Comparison of ENCODE assay signal across 8 cellular contexts in the genomic region with DNA sequence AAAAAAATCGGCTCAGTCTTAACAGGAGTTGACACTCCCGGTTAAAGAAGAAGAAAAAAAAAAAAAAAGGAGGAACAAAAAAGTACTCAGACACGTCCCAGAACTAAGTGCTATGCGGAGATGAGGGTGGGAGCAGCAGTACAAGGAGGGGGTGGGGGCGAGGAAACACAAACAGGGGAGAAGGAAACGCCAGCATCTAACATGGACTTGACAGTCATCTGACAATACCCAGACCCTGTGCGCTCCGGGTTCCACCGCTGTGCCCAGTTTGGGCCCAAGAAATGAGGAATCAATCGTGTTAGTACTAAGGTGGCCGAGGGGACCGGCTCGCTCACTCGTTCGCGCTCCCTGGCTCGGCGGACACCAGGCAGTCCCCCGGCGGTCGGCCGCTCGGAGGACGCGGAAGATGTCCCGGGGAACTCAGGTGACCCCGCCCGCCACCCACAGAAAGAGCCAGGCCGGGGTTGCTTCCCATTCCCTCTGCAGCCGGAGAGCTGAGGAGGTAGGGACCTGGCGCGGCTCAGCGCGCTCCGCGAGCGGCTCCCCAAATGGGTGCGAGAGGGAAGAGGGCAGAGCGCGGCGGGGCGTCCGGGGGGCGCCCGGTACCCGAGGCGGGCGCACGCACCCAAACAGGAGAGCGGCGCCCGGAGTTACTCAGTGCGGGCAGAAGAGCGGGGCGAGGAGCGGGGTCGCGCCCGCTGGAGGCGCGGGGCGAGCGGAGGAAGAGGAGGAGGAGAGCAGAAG. TPM values are rescaled to one million over a fixed set of nuclear protein-coding genes. Genes with fewer than 3 reads are reported as not detected.
DNase-seq lines count a peak whose midpoint lies in the region; FAIRE-seq and TF ChIP-seq lines count a peak whose summit lies in the region.

No MANE protein-coding gene starts in this region.

- CTCF ChIA-PET in H1 (lab: Charles Lee; ENCODE audit: partially characterized antibody) = no interaction called here

- H3K27ac ChIP-seq in BLaER1 = no peak overlapping the region
- H3K27ac ChIP-seq in H1 (ENCODE audit: low read depth, low read length) = no peak overlapping the region

- peak overlapping the region; percentile 93 for H3K4me3 ChIP-seq in BLaER1
- H3K4me3 ChIP-seq in H1 (ENCODE audit: extremely low read depth in 1 of 4, insufficient read depth in 2 of 4, low read depth in 3 of 4, low read length in 4 of 4) = peak overlapping the region; percentile 66 to 90 (median 72)

- DNase-seq in NCI-H1105 treated with DMSO at 0.1 percent for 48 hours (lab: John Stamatoyannopoulos, UW) (peak; percentile 37), H1 (ENCODE audit: low read depth in 1 of 2, low spot score in 2 of 2) (peak in 1 of 2 experiments; percentile 54), myocyte (ENCODE audit: low read depth) (peak; percentile 50), GM19240 (ENCODE audit: insufficient read length, low spot score) (no peak), NCI-H1092 treated with DMSO at 0.1 percent for 48 hours (lab: John Stamatoyannopoulos, UW) (no peak), HuH-7.5 (ENCODE audit: low spot score) (no peak), NCI-H128 (lab: John Stamatoyannopoulos, UW; ENCODE audit: unreplicated experiment) (no peak)

- H2BK120ac ChIP-seq in H1 (replicated peaks; ENCODE audit: low read depth, low read length) = no peak overlapping the region

- no peak for FAIRE-seq in H1 (lab: Jason Lieb, UNC)

- H3K27me3 ChIP-seq in BLaER1 = peaks cover 51% of the 10 kb centered on the region
- H3K27me3 ChIP-seq in H1 (replicated peaks in 1 of 4; ENCODE audit: control insufficient read depth in 3 of 4, extremely low read depth in 1 of 4, insufficient read depth in 3 of 4, low read length in 3 of 4) = peaks cover 22 to 51% (median 37%) of the 10 kb centered on the region in 4 experiments; a peak in 6 of 7 replicates

- peak overlapping the region; percentile 71 for H3K9ac ChIP-seq in BLaER1
- H3K9ac ChIP-seq in H1 (replicated peaks in 1 of 4; ENCODE audit: extremely low read depth in 1 of 4, low read depth in 3 of 4, low read length in 3 of 4) = no peak overlapping the region

- H3K36me3 ChIP-seq in BLaER1 (no peaks in the 10 kb centered on the region), H1 (ENCODE audit: control insufficient read depth in 2 of 4, insufficient read depth in 4 of 4, low read length in 3 of 4) (no peaks in the 10 kb centered on the region)

- H3K56ac ChIP-seq in H1 (replicated peaks; ENCODE audit: insufficient read length, low read depth, low read length) = no peak overlapping the region

- H4K5ac ChIP-seq in H1 (ENCODE audit: insufficient read length, low read depth, low read length) = no peak overlapping the region

- no peak overlapping the region for H2BK12ac ChIP-seq in H1 (ENCODE audit: low read depth, low read length)

- no peak overlapping the region for H2AFZ ChIP-seq in H1 (ENCODE audit: low read length)

- peaks cover 34% of the 10 kb centered on the region for H3K4me1 ChIP-seq in BLaER1
- H3K4me1 ChIP-seq in H1 (replicated peaks in 1 of 4; ENCODE audit: control insufficient read depth in 3 of 4, insufficient read depth in 4 of 4, low read length in 3 of 4) = peaks cover 8 to 21% (median 14%) of the 10 kb centered on the region in 4 experiments

- no peak overlapping the region for H2AK5ac ChIP-seq in H1 (ENCODE audit: low read depth, low read length)

- no peak overlapping the region; the same call in 1 of the 2 replicates for H4K8ac ChIP-seq in H1 (ENCODE audit: extremely low read depth, insufficient read depth, low read length)

- H4K91ac ChIP-seq in H1 (replicated peaks; ENCODE audit: insufficient read length, low read length) = no peak overlapping the region

- peak overlapping the region; percentile 95 for H3K4me2 ChIP-seq in BLaER1
- peak overlapping the region; percentile 88 to 93 for H3K4me2 ChIP-seq in H1 (ENCODE audit: insufficient read depth in 1 of 2, low read depth in 2 of 2, low read length in 2 of 2)

- no peaks in the 10 kb centered on the region for H3K79me1 ChIP-seq in H1 (ENCODE audit: low read depth, low read length)

- peaks cover 0 to 48% of the 10 kb centered on the region in 2 experiments; a peak in 2 of 4 replicates for H3K79me2 ChIP-seq in H1 (ENCODE audit: control insufficient read depth in 1 of 2, insufficient read depth in 2 of 2, low read length in 2 of 2)

- no peak overlapping the region for H3K4ac ChIP-seq in H1 (replicated peaks; ENCODE audit: insufficient read length, low read depth, low read length)

- H2BK5ac ChIP-seq in H1 (ENCODE audit: low read depth, low read length) = no peak overlapping the region

- TF ChIP-seq EP300 in H1 (IDR thresholded peaks at IDR 0.05; ENCODE audit: borderline replicate concordance in 1 of 2, low read depth in 2 of 2, low read length in 2 of 2) = no peak

- TF ChIP-seq POLR2A in H1 (IDR thresholded peaks at IDR 0.05; ENCODE audit: control extremely low read depth in 1 of 2, low read depth in 2 of 2, low read length in 2 of 2) = no peak

- no peak overlapping the region for H2BK20ac ChIP-seq in H1 (ENCODE audit: low read length)

- H3K23me2 ChIP-seq in H1 (ENCODE audit: low read depth, low read length) = peaks cover 27% of the 10 kb centered on the region; the same call in 1 of the 2 replicates

- no peak overlapping the region for H3K23ac ChIP-seq in H1 (ENCODE audit: insufficient read length)

- H3K9me3 ChIP-seq in BLaER1 (no peaks in the 10 kb centered on the region), H1 (ENCODE audit: insufficient read depth in 2 of 2, low read depth in 1 of 2, low read length in 1 of 2) (no peaks in the 10 kb centered on the region)

- TF ChIP-seq CTCF in H1 (IDR thresholded peaks at IDR 0.05; ENCODE audit: control extremely low read depth in 1 of 3, insufficient read depth in 1 of 3, low read depth in 1 of 3, low read length in 3 of 3) = no peak

- 2% methylated on average over 41 of the region's 63 CpGs; no CpG with 5 or more reads in 1 of the 2 experiments for WGBS in H1 (ENCODE audit: extremely low coverage in 1 of 2, insufficient coverage in 1 of 2, insufficient read length in 1 of 2, insufficient replicate concordance in 2 of 2, low coverage in 1 of 2, low lambda C conversion rate in 2 of 2, missing lambda C conversion rate in 1 of 2), 2 experiments

- peak overlapping the region; percentile 60 for H3K18ac ChIP-seq in H1 (ENCODE audit: extremely low read depth, low read length)

- H4K20me1 ChIP-seq in BLaER1 = peaks cover 75% of the 10 kb centered on the region
- H4K20me1 ChIP-seq in H1 (replicated peaks in 1 of 2; ENCODE audit: control insufficient read depth in 1 of 2, insufficient read depth in 2 of 2, low read length in 2 of 2) = peaks cover 0 to 10% of the 10 kb centered on the region in 2 experiments

- POLR2A ChIA-PET in H1 (lab: Charles Lee; ENCODE audit: partially characterized antibody) = no interaction called here

- no peak overlapping the region for H3K14ac ChIP-seq in H1 (ENCODE audit: insufficient read length)

- no peak for TF ChIP-seq RAD21 in H1 (IDR thresholded peaks at IDR 0.05 in 1 of 2, conservative IDR thresholded peaks at IDR 0.05 in 1 of 2; ENCODE audit: low read depth in 2 of 2, low read length in 2 of 2)

- H2BK15ac ChIP-seq in H1 (ENCODE audit: low read length) = no peak overlapping the region

TF ChIP-seq in H1, 55 proteins besides CTCF, POLR2A, EP300 and RAD21:
- TF ChIP-seq SP4 (IDR thresholded peaks at IDR 0.05; ENCODE audit: low read length) = no peak
- TF ChIP-seq KDM5A (IDR thresholded peaks at IDR 0.05; ENCODE audit: low read length) = no peak
- 0 out of 4 replicates have a peak, but pooled peaks have one; percentile 12 to 41 for TF ChIP-seq SIN3A (conservative IDR thresholded peaks at IDR 0.05 in 1 of 2, IDR thresholded peaks at IDR 0.05 in 1 of 2; ENCODE audit: low read depth in 1 of 2, low read length in 2 of 2)
- peak; percentile 84 for TF ChIP-seq ASH2L (IDR thresholded peaks at IDR 0.05; ENCODE audit: low read length)
- peak; percentile 36; the same call in 1 of the 2 replicates for TF ChIP-seq RBBP5 (IDR thresholded peaks at IDR 0.05; ENCODE audit: borderline replicate concordance, low read depth, low read length)
- peak; percentile 73 for TF ChIP-seq KDM4A (IDR thresholded peaks at IDR 0.05; ENCODE audit: low read depth, low read length, severe bottlenecking)
- peak; percentile 31 for TF ChIP-seq RNF2 (IDR thresholded peaks at IDR 0.05; ENCODE audit: borderline replicate concordance, low read depth, low read length, missing control alignments, poor library complexity, severe bottlenecking)

RNA-seq across cellular contexts. Expression of gene TSHZ3, which starts 0.6 kb away (rescaled TPM):
- 9.3 and 12.3 TPM in 2 replicates for total RNA-seq in H1 (2021; fragmentation: NEBNext Ultra II Directional; extraction: Animal tissue kit (Norgen Biotek cat#: 25700))
- polyA plus RNA-seq in H1 (2011; rRNA removed) = 3.1 and 3.8 TPM in 2 replicates
- polyA plus RNA-seq in H1 (2011; cell fraction: cytosol; rRNA removed) = 2.3 TPM
- 10.5 TPM for polyA plus RNA-seq in H1 (2011; cell fraction: nucleus; rRNA removed)
- polyA plus RNA-seq in H1 (2012, experiment 1 of 2) = 5.8 to 7.8 TPM (median 6.4 TPM) in 4 replicates
- polyA plus RNA-seq in H1 (2012, experiment 2 of 2) = 4.2 TPM
- 15.1 TPM for polyA plus RNA-seq in H1 (2013, experiment 1 of 2)
- polyA plus RNA-seq in H1 (2013, experiment 2 of 2) = 14.7 TPM
- polyA minus RNA-seq in H1 (2011; rRNA and poly(A)+ RNA removed) = 5.5 TPM in 2 replicates
- polyA minus RNA-seq in H1 (2011; cell fraction: cytosol; rRNA and poly(A)+ RNA removed) = 5.1 TPM
- 6.6 TPM for polyA minus RNA-seq in H1 (2011; cell fraction: nucleus; rRNA and poly(A)+ RNA removed)
- 8.1 and 10.9 TPM in 2 replicates for total RNA-seq in myocyte
- polyA plus RNA-seq in myocyte (2012) = 13.8 TPM

Comparison
In these comparisons a context has a peak if more than half of its experiments do, and no peak if none do; other contexts are left out.
1. DNase-seq: peak in NCI-H1105 treated with DMSO at 0.1 percent for 48 hours (single experiment) and myocyte (single experiment); none in GM19240 (single experiment), NCI-H1092 treated with DMSO at 0.1 percent for 48 hours (single experiment), HuH-7.5 (single experiment) and NCI-H128 (single experiment).